Comparison of ENCODE assay signal across 33 cellular contexts in the genomic region with DNA sequence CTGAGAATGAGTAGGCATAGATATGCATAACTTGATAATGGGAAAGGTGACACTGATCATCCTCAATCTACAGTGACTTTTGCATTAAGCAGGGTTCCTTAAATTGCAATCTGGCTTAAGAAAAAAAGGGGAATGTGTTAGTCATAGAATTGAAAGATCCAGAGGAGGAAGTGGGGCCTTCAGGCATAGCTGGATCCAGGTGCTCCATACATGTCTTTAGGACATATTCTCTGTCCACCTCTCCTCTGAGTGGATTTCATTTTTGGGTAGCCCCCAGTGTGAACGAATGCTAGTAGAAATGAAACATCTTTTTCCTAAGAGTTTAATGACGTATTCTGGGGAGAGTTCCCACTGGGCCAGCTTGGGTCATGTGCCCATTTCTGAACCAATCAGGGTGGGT. TPM values are rescaled to one million over a fixed set of nuclear protein-coding genes. Genes with fewer than 3 reads are reported as not detected.
"Had no signal": no experiment of that assay in that cellular context is flagged by ENCODE, and none has a peak within 500 bp of the region (broad histone marks: within the 10 kb centered on the region; RNA-seq: fewer than 3 reads in every experiment).

No MANE protein-coding gene starts in this region.

- H3K9me3 ChIP-seq: colonic mucosa, esophagus squamous epithelium, gastrocnemius medialis, left lung, lower lobe of right lung had no signal

- H3K4me1 ChIP-seq: colonic mucosa, esophagus squamous epithelium, left lung had no signal

- H3K27ac ChIP-seq: colonic mucosa, epithelial cell of prostate, esophagus squamous epithelium, gastrocnemius medialis, heart right ventricle, left lung, lower lobe of right lung had no signal

- H3K36me3 ChIP-seq: colonic mucosa, esophagus squamous epithelium, gastrocnemius medialis, heart right ventricle, left lung, lower lobe of right lung had no signal

- ATAC-seq: effector memory CD8-positive, alpha-beta T cell; esophagus mucosa; gastrocnemius medialis; heart right ventricle; left cardiac atrium; left lung; left ventricle myocardium superior; lower lobe of right lung had no signal

- H3K27me3 ChIP-seq: colonic mucosa, esophagus squamous epithelium, gastrocnemius medialis, heart right ventricle had no signal

- FAIRE-seq: endometrium, islet of Langerhans, keratinocyte had no signal

- DNase-seq: colonic mucosa; cortex of kidney; effector CD8-positive, alpha-beta T cell; effector memory CD8-positive, alpha-beta T cell; endodermal cell; erythroblast; esophagus squamous epithelium; foreskin fibroblast; foreskin melanocyte; gastrocnemius medialis; glutamatergic neuron; head of caudate nucleus; heart right ventricle; hippocampal formation; left cardiac atrium; left lung; left ventricle myocardium superior; lower lobe of right lung; mesenchymal stem cell had no signal

- H3K4me3 ChIP-seq: colonic mucosa, esophagus squamous epithelium, gastrocnemius medialis, heart right ventricle, left lung, lower lobe of right lung had no signal

RNA-seq across cellular contexts. Expression of a gene that starts 27.6 kb away (rescaled TPM):
- total RNA-seq: colonic mucosa, dermis microvascular lymphatic vessel endothelial cell, esophagus mucosa, esophagus squamous epithelium, gastrocnemius medialis, glomerular endothelial cell, heart right ventricle, kidney epithelial cell, left cardiac atrium, left lung, left ventricle myocardium superior, lower lobe of right lung, lung microvascular endothelial cell, mesenteric fat pad, mesothelial cell of epicardium, mononuclear cell, mucosa of gallbladder had no signal
- polyA plus RNA-seq: heart right ventricle, keratinocyte had no signal

RNA-seq across cellular contexts. Expression of a gene that starts 46.0 kb away (rescaled TPM):
- total RNA-seq: esophagus squamous epithelium, glomerular endothelial cell, kidney epithelial cell, lower leg skin, lower lobe of right lung, lung microvascular endothelial cell, mesenteric fat pad, mesothelial cell of epicardium, mononuclear cell, mucosa of gallbladder had no signal
